25 cellular contexts compared by ENCODE assay signal in genomic region chr5:9174446-9174845, GRCh38.
DNase-seq lines count a peak whose midpoint lies in the region; ATAC-seq and TF ChIP-seq lines count a peak whose summit lies in the region.
"Had no signal": no experiment of that assay in that cellular context is flagged by ENCODE, and none has a peak within 500 bp of the region (broad histone marks: within the 10 kb centered on the region; RNA-seq: fewer than 3 reads in every experiment).

No MANE protein-coding gene starts in this region.

- in situ Hi-C loops in mammary epithelial cell (cut with MboI; ENCODE audit: low sequenced_read_pairs in 2 of 2), result no loop called here

- no peaks in the 10 kb centered on the region for H3K79me2 ChIP-seq in mammary epithelial cell (ENCODE audit: insufficient read depth, low read length)

- H2AFZ ChIP-seq in mammary epithelial cell (ENCODE audit: low read depth, low read length), result peak overlapping the region; percentile 34
- H2AFZ ChIP-seq: GM23338 had no signal

- BruUV-seq in mammary epithelial cell (replicated peaks; lab: Mats Ljungman, UMichigan), result no TSS peak

- H3K4me3 ChIP-seq in liver (ENCODE audit: low read depth in 1 of 3, low read length in 3 of 3), result no peak overlapping the region
- no peak overlapping the region for H3K4me3 ChIP-seq in right lobe of liver
- no peak overlapping the region for H3K4me3 ChIP-seq in mammary epithelial cell (replicated peaks in 1 of 3; ENCODE audit: insufficient read depth in 1 of 3, low read depth in 2 of 3, low read length in 3 of 3)
- H3K4me3 ChIP-seq in foreskin fibroblast (ENCODE audit: low read depth in 1 of 2, low read length in 2 of 2), result no peak overlapping the region
- H3K4me3 ChIP-seq: coronary artery, GM23338, lower lobe of right lung, ovary, SJCRH30 had no signal

- H4K20me1 ChIP-seq in mammary epithelial cell (ENCODE audit: insufficient read depth, low read length), result no peaks in the 10 kb centered on the region

- dilution Hi-C loops in mammary epithelial cell (cut with HindIII; ENCODE audit: low sequenced_read_pairs), result no loop called here

- intact Hi-C loops in right lobe of liver (cut with DNase I) (no loop called here), mammary epithelial cell (cut with micrococcal nuclease) (loop anchor here (5.0 kb wide), 1 partner anchor 368 kb away; no protein-coding TSS in a partner anchor), cardiac septum (cut with DNase I) (no loop called here)

- H3K4me2 ChIP-seq in mammary epithelial cell (ENCODE audit: insufficient read depth, low read depth, low read length), result no peak overlapping the region
- H3K4me2 ChIP-seq: GM23338 had no signal

- WGBS in liver, result 76% methylated on average over 3 of the region's 3 CpGs
- 62% methylated on average over 2 of the region's 3 CpGs for WGBS in right lobe of liver (ENCODE audit: insufficient coverage, low coverage, low lambda C conversion rate, missing lambda C conversion rate)
- 100% methylated on average over 3 of the region's 3 CpGs for WGBS in mammary epithelial cell (ENCODE audit: low coverage, missing lambda C conversion rate)

- H3K36me3 ChIP-seq in liver (ENCODE audit: control insufficient read depth in 4 of 4, insufficient read depth in 3 of 4, low read depth in 1 of 4, low read length in 3 of 4) (peaks cover 0 to 3% (median under 1%) of the 10 kb centered on the region in 4 donors), right lobe of liver (no peaks in the 10 kb centered on the region), mammary epithelial cell (ENCODE audit: insufficient read depth, low read length) (no peaks in the 10 kb centered on the region)
- H3K36me3 ChIP-seq: lower lobe of right lung, ovary, SJCRH30 had no signal

- H3K27me3 ChIP-seq in liver (ENCODE audit: control insufficient read depth in 4 of 4, insufficient read depth in 4 of 4, low read length in 3 of 4), result no peaks in the 10 kb centered on the region
- H3K27me3 ChIP-seq in right lobe of liver, result no peaks in the 10 kb centered on the region
- H3K27me3 ChIP-seq in mammary epithelial cell (ENCODE audit: insufficient read depth, low read length), result no peaks in the 10 kb centered on the region
- H3K27me3 ChIP-seq: ovary, SJCRH30 had no signal

- no peak for TF ChIP-seq RAD21 in liver (IDR thresholded peaks at IDR 0.05)

- CTCF ChIA-PET in mammary epithelial cell (lab: Charles Lee; ENCODE audit: low non-redundant PET), result no interaction called here

- TF ChIP-seq POLR2A in right lobe of liver (IDR thresholded peaks at IDR 0.05), result no peak

- H3K4me1 ChIP-seq in liver (ENCODE audit: control insufficient read depth in 4 of 4, insufficient read depth in 4 of 4, low read length in 3 of 4), result no peaks in the 10 kb centered on the region
- no peaks in the 10 kb centered on the region for H3K4me1 ChIP-seq in right lobe of liver
- H3K4me1 ChIP-seq in mammary epithelial cell (ENCODE audit: insufficient read depth, low read length), result peaks cover 29% of the 10 kb centered on the region
- H3K4me1 ChIP-seq: lower lobe of right lung, SJCRH30 had no signal

- ATAC-seq in right lobe of liver, result no peak
- ATAC-seq in GM21576 (IDR thresholded peaks at IDR 0.05; ENCODE audit: unreplicated experiment), result no peak
- ATAC-seq: activated CD8-positive, alpha-beta T cell treated with anti-CD3 and anti-CD28 coated beads, Interleukin-2, amount 10 ng/mL, durations not matched to agents 7 days and 5 days; GM23338; lower lobe of right lung; natural killer cell treated with Interleukin-12 subunit alpha and Interleukin-12 subunit beta and Interleukin-15 and Interleukin-18, amount 100 ng/mL, for 72 hours had no signal

- DNase-seq in right lobe of liver, result no peak
- DNase-seq in mammary epithelial cell, result no peak
- peak; percentile 64 to 73 for DNase-seq in foreskin fibroblast
- DNase-seq in cardiac septum (ENCODE audit: low spot score), result no peak
- DNase-seq in stimulated activated CD4-positive, alpha-beta T cell treated with anti-CD3 and anti-CD28 coated beads, Interleukin-15, amount 100 ng/mL, for 24 hours, result no peak
- DNase-seq in NCI-H2171 treated with DMSO at 0.1 percent for 48 hours (lab: John Stamatoyannopoulos, UW), result no peak
- DNase-seq: 8988T; activated CD8-positive, alpha-beta T cell treated with anti-CD3 and anti-CD28 coated beads, Interleukin-2, amount 10 ng/mL, durations not matched to agents 7 days and 5 days; activated naive CD4-positive, alpha-beta T cell treated with anti-CD3 and anti-CD28 coated beads, Interleukin-2, amount 10 ng/mL, durations not matched to agents 7 days and 5 days; Calu3; DND-41; effector CD8-positive, alpha-beta T cell; foreskin melanocyte; KBM-7; lower lobe of right lung; NCI-H82; ovary; SJCRH30; small intestine; stimulated activated naive CD4-positive, alpha-beta T cell treated with Interleukin-2 at 50 U/mL for 16 hours had no signal

- TF ChIP-seq CTCF in liver (IDR thresholded peaks at IDR 0.05; ENCODE audit: low read depth, low read length, missing input control) (no peak), right lobe of liver (IDR thresholded peaks at IDR 0.05) (no peak), mammary epithelial cell (conservative IDR thresholded peaks at IDR 0.05 in 1 of 2, IDR thresholded peaks at IDR 0.05 in 1 of 2; ENCODE audit: extremely low read depth in 1 of 2, insufficient read depth in 1 of 2, low read depth in 1 of 2, low read length in 2 of 2) (no peak), foreskin fibroblast (IDR thresholded peaks at IDR 0.05; ENCODE audit: low read depth, low read length) (no peak)

- H3K9ac ChIP-seq in liver (ENCODE audit: low read depth in 1 of 2, low read length in 2 of 2) (no peak overlapping the region), mammary epithelial cell (ENCODE audit: insufficient read depth, low read length) (no peak overlapping the region)

- H3K27ac ChIP-seq in liver (ENCODE audit: low read depth in 1 of 2, low read length in 2 of 2) (no peak overlapping the region), right lobe of liver (no peak overlapping the region), mammary epithelial cell (ENCODE audit: insufficient read depth, low read depth, low read length) (peak overlapping the region; percentile 75)
- H3K27ac ChIP-seq: coronary artery, lower lobe of right lung, ovary, SJCRH30 had no signal

- peaks cover 0 to 3% (median 0%) of the 10 kb centered on the region in 4 donors for H3K9me3 ChIP-seq in liver (ENCODE audit: control insufficient read depth in 4 of 4, low read length in 3 of 4)
- no peaks in the 10 kb centered on the region for H3K9me3 ChIP-seq in right lobe of liver
- H3K9me3 ChIP-seq in mammary epithelial cell (replicated peaks; ENCODE audit: insufficient read depth, low read length), result peaks cover 22% of the 10 kb centered on the region
- H3K9me3 ChIP-seq: lower lobe of right lung, ovary, SJCRH30 had no signal

TF ChIP-seq in liver, 16 proteins besides CTCF, POLR2A, EP300 and RAD21:
- TF ChIP-seq NR2F2 (IDR thresholded peaks at IDR 0.05) (peak; percentile 33), FOXA2 (IDR thresholded peaks at IDR 0.05) (no peak), YY1 (IDR thresholded peaks at IDR 0.05) (no peak)

Comparison
In these comparisons a context has a peak if more than half of its experiments do, and no peak if none do; other contexts are left out.
1. DNase-seq: peak in foreskin fibroblast (2 of 2); none in right lobe of liver (0 of 3), mammary epithelial cell (single experiment), cardiac septum (single experiment), stimulated activated CD4-positive, alpha-beta T cell treated with anti-CD3 and anti-CD28 coated beads, Interleukin-15, amount 100 ng/mL, for 24 hours (single experiment) and NCI-H2171 treated with DMSO at 0.1 percent for 48 hours (single experiment).